Comparison of ENCODE assay signal across 17 cellular contexts in the genomic region with DNA sequence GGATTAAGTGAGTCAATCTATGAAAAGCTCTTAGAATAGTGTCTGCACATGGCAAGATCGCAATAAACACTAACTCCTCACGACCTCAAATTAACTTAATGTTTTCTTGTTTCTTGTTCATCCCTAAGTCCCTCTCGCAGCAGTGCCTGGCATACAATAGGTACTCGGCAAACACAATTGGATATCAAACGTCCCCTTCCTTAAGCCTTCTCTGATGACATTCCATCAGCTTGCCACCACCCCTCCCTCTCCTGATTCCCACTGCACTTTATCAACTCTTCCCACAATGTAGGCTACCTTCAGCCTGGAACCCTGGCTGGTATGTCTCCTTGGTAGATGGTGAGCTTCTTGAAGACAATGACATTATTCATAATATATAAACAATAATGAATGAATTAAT. TPM values are rescaled to one million over a fixed set of nuclear protein-coding genes. Genes with fewer than 3 reads are reported as not detected.
DNase-seq lines count a peak whose midpoint lies in the region; ATAC-seq and TF ChIP-seq lines count a peak whose summit lies in the region.
"Had no signal": no experiment of that assay in that cellular context is flagged by ENCODE, and none has a peak within 500 bp of the region (broad histone marks: within the 10 kb centered on the region; RNA-seq: fewer than 3 reads in every experiment).

No MANE protein-coding gene starts in this region.

- H3K27me3 ChIP-seq in mesendoderm (ENCODE audit: insufficient read depth, low read length, poor library complexity) (no peaks in the 10 kb centered on the region), trophoblast cell (ENCODE audit: insufficient read depth, low read length) (no peaks in the 10 kb centered on the region)
- H3K27me3 ChIP-seq: BLaER1 had no signal

- no peak overlapping the region for H3K4me2 ChIP-seq in mesendoderm (ENCODE audit: low read length)
- H3K4me2 ChIP-seq in trophoblast cell (ENCODE audit: low read length) = no peak overlapping the region
- H3K4me2 ChIP-seq: BLaER1 had no signal

- no peak overlapping the region for H3K14ac ChIP-seq in trophoblast cell (ENCODE audit: low read length)

- H3K4me3 ChIP-seq in mesendoderm (ENCODE audit: low read length) (no peak overlapping the region), trophoblast cell (ENCODE audit: low read depth, low read length) (no peak overlapping the region)
- H3K4me3 ChIP-seq: BLaER1 had no signal

- H3K4ac ChIP-seq in mesendoderm (ENCODE audit: low read depth, low read length) (no peak overlapping the region), trophoblast cell (ENCODE audit: low read depth, low read length) (no peak overlapping the region)

- peak overlapping the region; percentile 15 for H2BK12ac ChIP-seq in trophoblast cell (ENCODE audit: low read length)

- no peak overlapping the region for H4K5ac ChIP-seq in mesendoderm (ENCODE audit: low read length)

- TF ChIP-seq POLR2A in erythroblast (IDR thresholded peaks at IDR 0.05; ENCODE audit: low read length) = no peak

- H3K79me2 ChIP-seq in mesendoderm (ENCODE audit: control insufficient read depth, insufficient read depth, low read length) = no peaks in the 10 kb centered on the region
- peaks cover 2% of the 10 kb centered on the region for H3K79me2 ChIP-seq in trophoblast cell (ENCODE audit: control insufficient read depth, insufficient read depth, low read length, poor library complexity)

- H3K36me3 ChIP-seq in mesendoderm (ENCODE audit: control insufficient read depth, insufficient read depth, low read length) = no peaks in the 10 kb centered on the region
- no peaks in the 10 kb centered on the region for H3K36me3 ChIP-seq in trophoblast cell (ENCODE audit: control insufficient read depth in 1 of 2, insufficient read depth in 2 of 2, low read length in 2 of 2)
- H3K36me3 ChIP-seq: BLaER1 had no signal

- no peak overlapping the region for H3K9ac ChIP-seq in mesendoderm (ENCODE audit: low read length)
- H3K9ac ChIP-seq in trophoblast cell (ENCODE audit: low read length) = no peak overlapping the region
- H3K9ac ChIP-seq: BLaER1 had no signal

- POLR2A ChIA-PET in MCF 10A (lab: Yijun Ruan, JAX) = no interaction called here

- ATAC-seq in stimulated activated naive CD8-positive, alpha-beta T cell treated with anti-CD3 and anti-CD28 coated beads, Interleukin-15, amount 100 ng/mL, for 72 hours = no peak
- ATAC-seq: CD8-positive, alpha-beta T cell; HCT116 had no signal

- H3K4me3 Mint-ChIP-seq in stimulated activated naive CD8-positive, alpha-beta T cell treated with anti-CD3 and anti-CD28 coated beads, Interleukin-15, amount 100 ng/mL, for 72 hours = no peak overlapping the region
- H3K4me3 Mint-ChIP-seq in MCF 10A (ENCODE audit: unreplicated experiment) = no peak overlapping the region
- H3K4me3 Mint-ChIP-seq: CD14-positive monocyte; CD8-positive, alpha-beta T cell had no signal

- H3K27ac Mint-ChIP-seq in stimulated activated naive CD8-positive, alpha-beta T cell treated with anti-CD3 and anti-CD28 coated beads, Interleukin-15, amount 100 ng/mL, for 72 hours = no peak overlapping the region
- no peak overlapping the region for H3K27ac Mint-ChIP-seq in MCF 10A (ENCODE audit: low read depth, unreplicated experiment)
- H3K27ac Mint-ChIP-seq: CD14-positive monocyte; CD8-positive, alpha-beta T cell had no signal

- H3K36me3 Mint-ChIP-seq in MCF 10A (ENCODE audit: insufficient read depth, unreplicated experiment) = no peaks in the 10 kb centered on the region
- H3K36me3 Mint-ChIP-seq: CD14-positive monocyte; CD8-positive, alpha-beta T cell had no signal

- H3K18ac ChIP-seq in mesendoderm (ENCODE audit: low read length) (no peak overlapping the region), trophoblast cell (ENCODE audit: low read length) (no peak overlapping the region)

- no peak overlapping the region for H3K27ac ChIP-seq in mesendoderm (ENCODE audit: low read depth, low read length)
- no peak overlapping the region for H3K27ac ChIP-seq in trophoblast cell (ENCODE audit: low read depth, low read length)
- H3K27ac ChIP-seq: BLaER1 had no signal

- H3K4me1 ChIP-seq in mesendoderm (ENCODE audit: control insufficient read depth, low read depth, low read length) (no peaks in the 10 kb centered on the region), trophoblast cell (ENCODE audit: control insufficient read depth in 1 of 2, insufficient read depth in 2 of 2, low read length in 2 of 2) (peaks cover 23 to 25% of the 10 kb centered on the region in 2 experiments)

- H3K9me3 Mint-ChIP-seq in stimulated activated naive CD8-positive, alpha-beta T cell treated with anti-CD3 and anti-CD28 coated beads, Interleukin-15, amount 100 ng/mL, for 72 hours = no peaks in the 10 kb centered on the region
- H3K9me3 Mint-ChIP-seq in MCF 10A (ENCODE audit: unreplicated experiment) = no peaks in the 10 kb centered on the region
- H3K9me3 Mint-ChIP-seq: CD8-positive, alpha-beta T cell had no signal

- H2AK5ac ChIP-seq in mesendoderm (ENCODE audit: low read length) (no peak overlapping the region), trophoblast cell (ENCODE audit: low read length) (no peak overlapping the region)

- H3K9me3 ChIP-seq in trophoblast cell (ENCODE audit: insufficient read depth, low read depth, low read length) = no peaks in the 10 kb centered on the region
- H3K9me3 ChIP-seq: BLaER1 had no signal

- H2BK5ac ChIP-seq in mesendoderm (ENCODE audit: low read length) (no peak overlapping the region), trophoblast cell (ENCODE audit: low read depth, low read length, poor library complexity) (no peak overlapping the region)

- H3K79me1 ChIP-seq in mesendoderm (ENCODE audit: low read length) (no peaks in the 10 kb centered on the region), trophoblast cell (ENCODE audit: low read length) (peaks cover 13% of the 10 kb centered on the region)

- H4K91ac ChIP-seq in trophoblast cell (ENCODE audit: low read depth, low read length) = no peak overlapping the region

- no TSS peak for BruUV-seq in MCF 10A (replicated peaks; lab: Mats Ljungman, UMichigan)

- H3K23ac ChIP-seq in mesendoderm (ENCODE audit: low read length) (no peak overlapping the region), trophoblast cell (ENCODE audit: low read length) (no peak overlapping the region)

- no peak overlapping the region for H2AFZ ChIP-seq in trophoblast cell (ENCODE audit: insufficient read depth, low read length, poor library complexity)

- WGBS in mesendoderm (ENCODE audit: extremely low coverage, insufficient coverage, low lambda C conversion rate) = no CpG with 5 or more reads among the region's 5 CpGs
- WGBS in trophoblast cell (ENCODE audit: extremely low coverage, insufficient coverage, insufficient read length) = no CpG with 5 or more reads among the region's 5 CpGs

- H3K4me1 Mint-ChIP-seq in stimulated activated naive CD8-positive, alpha-beta T cell treated with anti-CD3 and anti-CD28 coated beads, Interleukin-15, amount 100 ng/mL, for 72 hours = no peaks in the 10 kb centered on the region
- no peaks in the 10 kb centered on the region for H3K4me1 Mint-ChIP-seq in MCF 10A (ENCODE audit: insufficient read depth, unreplicated experiment)

- no peak overlapping the region for H4K12ac ChIP-seq in trophoblast cell (ENCODE audit: low read depth, low read length)

- intact Hi-C loops in MCF 10A (cut with micrococcal nuclease) = no loop called here

- CTCF ChIA-PET in MCF 10A (lab: Yijun Ruan, JAX) = interaction anchor here (0.6 kb wide), 1 partner anchor 640 kb away, joined by 3 read pairs; no protein-coding TSS in a partner anchor

- TF ChIP-seq CTCF in MCF 10A (IDR thresholded peaks at IDR 0.05; ENCODE audit: unreplicated experiment) = no peak

- H4K8ac ChIP-seq in mesendoderm (ENCODE audit: low read depth, low read length) (no peak overlapping the region), trophoblast cell (ENCODE audit: low read depth, low read length) (no peak overlapping the region)

- H3K27me3 Mint-ChIP-seq in stimulated activated naive CD8-positive, alpha-beta T cell treated with anti-CD3 and anti-CD28 coated beads, Interleukin-15, amount 100 ng/mL, for 72 hours = peaks cover 14% of the 10 kb centered on the region
- H3K27me3 Mint-ChIP-seq in MCF 10A (ENCODE audit: insufficient read depth, unreplicated experiment) = no peaks in the 10 kb centered on the region

- peak; percentile 5 for DNase-seq in NCI-H82 treated with DMSO at 0.1 percent for 48 hours (lab: John Stamatoyannopoulos, UW; ENCODE audit: unreplicated experiment)
- DNase-seq in mesendoderm = peak; percentile 51
- no peak for DNase-seq in trophoblast cell
- no peak for DNase-seq in stimulated activated naive CD8-positive, alpha-beta T cell treated with anti-CD3 and anti-CD28 coated beads, Interleukin-15, amount 100 ng/mL, for 72 hours
- DNase-seq in erythroblast (lab: John Stamatoyannopoulos, UW) = no peak
- no peak for DNase-seq in MCF 10A (ENCODE audit: unreplicated experiment)
- DNase-seq: ACHN; Calu3; CD8-positive, alpha-beta T cell; DMS79 treated with DMSO at 0.1 percent for 48 hours; GF-D8; GOT3; H7; IMR-90 had no signal

- H3K56ac ChIP-seq in mesendoderm (ENCODE audit: low read length) = no peak overlapping the region

- no peak overlapping the region for H2BK15ac ChIP-seq in mesendoderm (replicated peaks; ENCODE audit: low read depth)

- H2BK120ac ChIP-seq in mesendoderm (ENCODE audit: low read depth, low read length) (no peak overlapping the region), trophoblast cell (ENCODE audit: insufficient read depth, low read length, poor library complexity) (no peak overlapping the region)

RNA-seq across cellular contexts. Expression of a gene that starts 33.3 kb away (rescaled TPM):
- polyA plus RNA-seq in mesendoderm (2013, experiment 1 of 2) = not detected
- polyA plus RNA-seq in mesendoderm (2013, experiment 2 of 2) = 0.04 TPM
- polyA plus RNA-seq in trophoblast cell (2013) = 0.19 and 0.25 TPM in 2 replicates
- total RNA-seq in MCF 10A (2022) = not detected in 2 replicates
- total RNA-seq: Calu3, H7, IMR-90 had no signal
- polyA plus RNA-seq: CD14-positive monocyte, IMR-90 had no signal

RNA-seq across cellular contexts. Expression of a gene that starts 47.1 kb away (rescaled TPM):
- not detected for polyA plus RNA-seq in mesendoderm (2013, experiment 1 of 2)
- polyA plus RNA-seq in mesendoderm (2013, experiment 2 of 2) = not detected
- not detected in 2 replicates for polyA plus RNA-seq in trophoblast cell (2013)
- not detected in 2 replicates for total RNA-seq in MCF 10A (2022)
- total RNA-seq: Calu3; CD8-positive, alpha-beta T cell; H7; IMR-90 had no signal
- polyA plus RNA-seq: CD14-positive monocyte, IMR-90 had no signal

Comparison
In these comparisons a context has a peak if more than half of its experiments do, and no peak if none do; other contexts are left out.
1. DNase-seq: peak in NCI-H82 treated with DMSO at 0.1 percent for 48 hours (single experiment) and mesendoderm (single experiment); none in trophoblast cell (0 of 2), stimulated activated naive CD8-positive, alpha-beta T cell treated with anti-CD3 and anti-CD28 coated beads, Interleukin-15, amount 100 ng/mL, for 72 hours (0 of 2), erythroblast (0 of 2) and MCF 10A (single experiment).